8 cellular contexts compared by ENCODE assay signal in the genomic region with DNA sequence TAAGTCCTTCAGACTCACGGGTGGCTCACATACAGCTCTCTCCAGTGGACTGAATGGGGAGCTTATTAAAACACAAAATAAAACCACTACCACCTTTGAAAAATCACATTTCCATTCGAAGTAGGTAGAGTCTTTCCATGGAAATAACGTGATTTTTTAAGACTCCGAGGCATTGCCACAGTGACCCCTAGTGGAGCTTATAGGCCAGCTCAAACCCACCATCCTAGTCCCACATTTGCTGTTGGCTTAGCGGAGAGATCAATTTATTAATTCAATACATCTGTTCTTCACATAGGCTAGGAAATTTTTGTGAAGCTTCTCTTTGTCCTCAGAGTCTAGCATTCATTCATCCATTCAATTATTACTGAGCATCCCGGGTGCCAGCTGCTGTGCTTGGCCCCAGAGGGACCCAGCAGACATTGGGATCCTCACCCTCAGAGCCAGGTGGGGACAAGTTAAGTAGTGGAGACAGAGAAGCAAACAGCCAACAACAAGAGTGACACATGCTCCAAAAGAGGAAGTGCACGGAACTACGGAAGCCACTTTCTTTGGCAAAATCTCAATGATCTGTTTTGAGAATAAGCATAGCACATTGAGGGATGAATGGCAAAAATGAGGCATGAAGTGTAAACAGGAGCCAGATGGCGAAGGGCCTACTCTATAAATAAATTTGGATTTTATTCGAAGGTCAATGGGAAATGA. TPM values are rescaled to one million over a fixed set of nuclear protein-coding genes. Genes with fewer than 3 reads are reported as not detected.
A peak's percentile ranks its signal among the peaks of the same experiment; 100 is the strongest.
DNase-seq lines count a peak whose midpoint lies in the region; ATAC-seq and TF ChIP-seq lines count a peak whose summit lies in the region.

No MANE protein-coding gene starts in this region.

- POLR2A ChIA-PET in CD4-positive, alpha-beta memory T cell (lab: Charles Lee; ENCODE audit: partially characterized antibody): interaction anchor here (0.7 kb wide), 1 partner anchor 26 kb away, joined by 3 read pairs; no protein-coding TSS in a partner anchor
- POLR2A ChIA-PET in Panc1 (lab: Charles Lee): interaction anchor here (0.6 kb wide), 1 partner anchor 22 kb away, joined by 3 read pairs; no protein-coding TSS in a partner anchor

- no peak overlapping the region for H3K27ac ChIP-seq in CD4-positive, alpha-beta memory T cell (ENCODE audit: low read depth, low read length)
- H3K27ac ChIP-seq in Panc1 (ENCODE audit: low read length) (no peak overlapping the region), endodermal cell (ENCODE audit: low read depth, low read length) (no peak overlapping the region)

- H3K36me3 ChIP-seq in CD4-positive, alpha-beta memory T cell (ENCODE audit: insufficient read depth, low read length): no peaks in the 10 kb centered on the region
- H3K36me3 ChIP-seq in Panc1 (ENCODE audit: control insufficient read depth, insufficient read depth, low read length) (no peaks in the 10 kb centered on the region), endodermal cell (ENCODE audit: control insufficient read depth, insufficient read depth, low read length) (no peaks in the 10 kb centered on the region)

- H3K4me3 ChIP-seq in CD4-positive, alpha-beta memory T cell (ENCODE audit: low read length in 2 of 2): no peak overlapping the region
- H3K4me3 ChIP-seq in HFF-Myc (replicated peaks; ENCODE audit: low read depth, low read length) (no peak overlapping the region), Panc1 (ENCODE audit: low read depth in 2 of 2, low read length in 2 of 2) (no peak overlapping the region), endodermal cell (ENCODE audit: low read length) (no peak overlapping the region)

- H3K27me3 Mint-ChIP-seq in CD4-positive, alpha-beta memory T cell: peaks cover 10% of the 10 kb centered on the region in 2 donors
- H3K27me3 Mint-ChIP-seq in endodermal cell (ENCODE audit: insufficient read depth) (peaks cover 8% of the 10 kb centered on the region), osteocyte (ENCODE audit: unreplicated experiment) (no peaks in the 10 kb centered on the region)

- H3K4me1 Mint-ChIP-seq in CD4-positive, alpha-beta memory T cell: peaks cover 0 to 3% (median 0%) of the 10 kb centered on the region in 4 donors
- H3K4me1 Mint-ChIP-seq in endodermal cell (no peaks in the 10 kb centered on the region), osteocyte (ENCODE audit: unreplicated experiment) (peaks cover 73% of the 10 kb centered on the region)

- no peaks in the 10 kb centered on the region for H3K9me3 ChIP-seq in CD4-positive, alpha-beta memory T cell (ENCODE audit: control insufficient read depth in 1 of 2, low read length in 2 of 2)
- H3K9me3 ChIP-seq in Panc1 (ENCODE audit: control insufficient read depth, insufficient read depth, low read depth, low read length): peaks cover 3% of the 10 kb centered on the region; the same call in 1 of the 2 replicates
- H3K9me3 ChIP-seq in endodermal cell (ENCODE audit: control insufficient read depth, low read length): peaks cover 14% of the 10 kb centered on the region

- intact Hi-C loops in CD4-positive, alpha-beta memory T cell (cut with micrococcal nuclease): loop anchor here (1.0 kb wide), 1 partner anchor 65 kb away; no protein-coding TSS in a partner anchor
- intact Hi-C loops in Panc1 (cut with micrococcal nuclease; ENCODE audit: unreplicated experiment): no loop called here

- no peak overlapping the region for H3K4me3 Mint-ChIP-seq in CD4-positive, alpha-beta memory T cell
- no peak overlapping the region for H3K4me3 Mint-ChIP-seq in endodermal cell
- no peak overlapping the region for H3K4me3 Mint-ChIP-seq in osteocyte (ENCODE audit: unreplicated experiment)

- CTCF ChIA-PET in CD4-positive, alpha-beta memory T cell (lab: Charles Lee; ENCODE audit: partially characterized antibody): interaction anchor here (0.8 to 1.5 kb wide), 8 partner anchors 11 to 122 kb away, joined by 3 to 14 read pairs (median 4); no protein-coding TSS in a partner anchor
- CTCF ChIA-PET in Panc1 (lab: Charles Lee): interaction anchor here (1.0 to 2.2 kb wide), 2 partner anchors 66 to 126 kb away, joined by 5 to 8 read pairs; no protein-coding TSS in a partner anchor

- peaks cover 7% of the 10 kb centered on the region for H3K27me3 ChIP-seq in CD4-positive, alpha-beta memory T cell (ENCODE audit: insufficient read depth, low read length)
- H3K27me3 ChIP-seq in Panc1 (ENCODE audit: control insufficient read depth, insufficient read depth, low read length): no peaks in the 10 kb centered on the region
- no peaks in the 10 kb centered on the region for H3K27me3 ChIP-seq in endodermal cell (ENCODE audit: control insufficient read depth, insufficient read depth, low read length, poor library complexity, severe bottlenecking)

- H3K9ac ChIP-seq in endodermal cell (ENCODE audit: extremely low read depth, low read length, poor library complexity, severe bottlenecking): no peak overlapping the region

- peak in 3 of 5 donors; percentile 3 to 17 (median 8) for DNase-seq in CD4-positive, alpha-beta memory T cell
- DNase-seq in HFF-Myc (ENCODE audit: extremely low read depth, low read depth) (no peak), Panc1 (ENCODE audit: low read depth, low spot score) (no peak), endodermal cell (peak; percentile 71), osteocyte (ENCODE audit: extremely low spot score, unreplicated experiment) (no peak), RKO (ENCODE audit: low spot score) (no peak)

- BruUV-seq in Panc1 (replicated peaks; lab: Mats Ljungman, UMichigan): no TSS peak

- no peak overlapping the region for H3K27ac Mint-ChIP-seq in CD4-positive, alpha-beta memory T cell
- H3K27ac Mint-ChIP-seq in endodermal cell: no peak overlapping the region
- H3K27ac Mint-ChIP-seq in osteocyte (ENCODE audit: unreplicated experiment): peak overlapping the region; percentile 84

- TF ChIP-seq CTCF in HFF-Myc (IDR thresholded peaks at IDR 0.05; ENCODE audit: low read depth, low read length, missing control alignments) (peak; percentile 67), Panc1 (IDR thresholded peaks at IDR 0.05) (peak; percentile 81), endodermal cell (conservative IDR thresholded peaks at IDR 0.05) (peak; percentile 90), osteocyte (IDR thresholded peaks at IDR 0.05) (peak; percentile 59)

- H3K9me3 Mint-ChIP-seq in CD4-positive, alpha-beta memory T cell: peaks cover 0 to 19% (median 17%) of the 10 kb centered on the region in 8 donors
- H3K9me3 Mint-ChIP-seq in endodermal cell: peaks cover 11% of the 10 kb centered on the region
- peaks cover 4% of the 10 kb centered on the region for H3K9me3 Mint-ChIP-seq in osteocyte (ENCODE audit: unreplicated experiment)

- in situ Hi-C loops in Panc1 (cut with HindIII; ENCODE audit: low pct_unique_long_range_greater_than_20kb, low sequenced_read_pairs): no loop called here

- peaks cover 7 to 8% of the 10 kb centered on the region in 2 donors for H3K36me3 Mint-ChIP-seq in CD4-positive, alpha-beta memory T cell
- H3K36me3 Mint-ChIP-seq in endodermal cell (ENCODE audit: low read depth) (no peaks in the 10 kb centered on the region), osteocyte (ENCODE audit: unreplicated experiment) (peaks cover 4% of the 10 kb centered on the region)

- H3K4me1 ChIP-seq in CD4-positive, alpha-beta memory T cell (ENCODE audit: insufficient read depth, low read length): no peaks in the 10 kb centered on the region
- H3K4me1 ChIP-seq in Panc1 (ENCODE audit: control insufficient read depth, insufficient read depth, low read length) (no peaks in the 10 kb centered on the region), endodermal cell (ENCODE audit: control insufficient read depth, insufficient read depth, low read length) (no peaks in the 10 kb centered on the region)

- ATAC-seq in Panc1 (peak; percentile 34; the same call in 1 of the 2 replicates), HG03457 (IDR thresholded peaks at IDR 0.05; ENCODE audit: unreplicated experiment) (no peak), HG03565 (IDR thresholded peaks at IDR 0.05; ENCODE audit: unreplicated experiment) (no peak)

- WGBS in endodermal cell (ENCODE audit: insufficient coverage in 1 of 2, insufficient read length in 1 of 2), 2 experiments: 73 to 78% methylated on average over 8 to 10 of the region's 10 CpGs

RNA-seq across cellular contexts. Expression of a gene that starts 10.2 kb away (rescaled TPM):
- total RNA-seq in CD4-positive, alpha-beta memory T cell: not detected
- polyA plus RNA-seq in CD4-positive, alpha-beta memory T cell: not detected
- total RNA-seq in Panc1 (2021; ENCODE audit: unreplicated experiment) (1.3 TPM), endodermal cell (not detected), osteocyte (6.1 and 6.4 TPM in 2 replicates)
- polyA plus RNA-seq in Panc1 (2012; ENCODE audit: insufficient read length): 1.8 TPM
- polyA plus RNA-seq in endodermal cell (2013, experiment 1 of 2): 0.11 TPM
- polyA plus RNA-seq in endodermal cell (2013, experiment 2 of 2): 0.21 TPM

Comparison
In these comparisons a context has a peak if more than half of its experiments do, and no peak if none do; other contexts are left out.
1. DNase-seq: peak in CD4-positive, alpha-beta memory T cell (3 of 5) and endodermal cell (single experiment); none in HFF-Myc (single experiment), Panc1 (single experiment), osteocyte (single experiment) and RKO (single experiment).
2. Peak in every context shown above with its lines, with median percentiles within 50 percentile points of each other: CTCF ChIP-seq.